28 cellular contexts compared by ENCODE assay signal in genomic region chr1:43617668-43618067, GRCh38. TPM values are rescaled to one million over a fixed set of nuclear protein-coding genes. Genes with fewer than 3 reads are reported as not detected.
A peak's percentile ranks its signal among the peaks of the same experiment; 100 is the strongest.
DNase-seq lines count a peak whose midpoint lies in the region; ATAC-seq, FAIRE-seq and TF ChIP-seq lines count a peak whose summit lies in the region.
"Had no signal": no experiment of that assay in that cellular context is flagged by ENCODE, and none has a peak within 500 bp of the region (broad histone marks: within the 10 kb centered on the region; RNA-seq: fewer than 3 reads in every experiment).

No MANE protein-coding gene starts in this region.

- H3K79me2 ChIP-seq in osteoblast (ENCODE audit: insufficient read depth, low read length) (no peaks in the 10 kb centered on the region), HepG2 (ENCODE audit: insufficient read depth, low read length) (no peaks in the 10 kb centered on the region)

- DNase-seq in chondrocyte (ENCODE audit: low spot score) = peak; percentile 83
- DNase-seq in kidney = peak; percentile 32
- DNase-seq in osteoblast (ENCODE audit: insufficient read length, low spot score, missing footprints) = peak; percentile 45
- no peak for DNase-seq in HepG2 (ENCODE audit: low spot score)
- DNase-seq in Peyer's patch = no peak
- DNase-seq: 8988T; ACHN; BE2C; C1 segment of cervical spinal cord; CD4-positive, alpha-beta memory T cell; CD4-positive, CD25-positive, alpha-beta regulatory T cell; CD8-positive, alpha-beta memory T cell; COR-L47; DMS 273 treated with DMSO at 0.1 percent for 48 hours; DMS153; DMS53; DMS79; DND-41; EL; GDM1 had no signal

- CTCF ChIA-PET in HepG2 (lab: Yijun Ruan, JAX; ENCODE audit: low intra/inter-chr PET ratio, low total read pairs) = no interaction called here

- ATAC-seq in GM18909 (IDR thresholded peaks at IDR 0.05; ENCODE audit: poor library complexity, unreplicated experiment) (no peak), HepG2 (no peak)
- ATAC-seq: GM12878 had no signal

- no TSS peak for BruUV-seq in HepG2 (replicated peaks; lab: Mats Ljungman, UMichigan)

- H3K4me2 ChIP-seq in osteoblast (ENCODE audit: insufficient read depth, low read length) (no peak overlapping the region), HepG2 (ENCODE audit: low read depth, low read length) (no peak overlapping the region)
- H3K4me2 ChIP-seq: BLaER1 had no signal

- H4K20me1 ChIP-seq in osteoblast (ENCODE audit: insufficient read depth, low read length) (no peaks in the 10 kb centered on the region), HepG2 (ENCODE audit: insufficient read depth, low read length) (no peaks in the 10 kb centered on the region)
- H4K20me1 ChIP-seq: BLaER1 had no signal

- H3K36me3 ChIP-seq in kidney (ENCODE audit: control insufficient read depth in 1 of 2, insufficient read depth in 2 of 2, low read length in 2 of 2) = peaks cover 14 to 20% of the 10 kb centered on the region in 2 donors
- H3K36me3 ChIP-seq in osteoblast (ENCODE audit: insufficient read depth, low read length) = peaks cover 12% of the 10 kb centered on the region
- peaks cover 56 to 83% of the 10 kb centered on the region in 2 experiments for H3K36me3 ChIP-seq in HepG2 (replicated peaks in 1 of 2; ENCODE audit: control insufficient read depth in 1 of 2, insufficient read depth in 2 of 2, low read length in 2 of 2)
- peaks cover 0 to 96% (median 0%) of the 10 kb centered on the region in 3 donors for H3K36me3 ChIP-seq in Peyer's patch
- H3K36me3 ChIP-seq: BE2C had no signal

- no peak for TF ChIP-seq EP300 in HepG2 (IDR thresholded peaks at IDR 0.05; ENCODE audit: low read depth in 2 of 2, low read length in 2 of 2)
- TF ChIP-seq EP300 in HepG2 (CRISPR knock-in tag; IDR thresholded peaks at IDR 0.05; ENCODE audit: borderline replicate concordance) = no peak

- TF ChIP-seq CTCF in chondrocyte (IDR thresholded peaks at IDR 0.05) (no peak), kidney (IDR thresholded peaks at IDR 0.05; ENCODE audit: borderline replicate concordance, extremely low read depth, insufficient read depth) (no peak), osteoblast (IDR thresholded peaks at IDR 0.05; ENCODE audit: extremely low read depth, low read depth, low read length) (no peak), HepG2 (CRISPR knock-in tag; IDR thresholded peaks at IDR 0.05) (no peak), Peyer's patch (IDR thresholded peaks at IDR 0.05) (no peak)

- H3K9me3 ChIP-seq in kidney (ENCODE audit: control insufficient read depth in 1 of 2, low read length in 2 of 2) = no peaks in the 10 kb centered on the region
- no peaks in the 10 kb centered on the region for H3K9me3 ChIP-seq in osteoblast (ENCODE audit: low read depth, low read length)
- no peaks in the 10 kb centered on the region for H3K9me3 ChIP-seq in HepG2 (ENCODE audit: low read length)
- no peaks in the 10 kb centered on the region for H3K9me3 ChIP-seq in Peyer's patch
- H3K9me3 ChIP-seq: BE2C, BLaER1 had no signal

- in situ Hi-C loops in HepG2 (cut with HindIII; ENCODE audit: extremely low pct_ligation_motif_present, low pct_unique_long_range_greater_than_20kb) = no loop called here

- no peaks in the 10 kb centered on the region for H3K27me3 Mint-ChIP-seq in chondrocyte (ENCODE audit: low read depth)
- H3K27me3 Mint-ChIP-seq: CD4-positive, CD25-positive, alpha-beta regulatory T cell had no signal

- H3K9me3 Mint-ChIP-seq in chondrocyte (ENCODE audit: low read depth) = no peaks in the 10 kb centered on the region
- H3K9me3 Mint-ChIP-seq: CD8-positive, alpha-beta memory T cell had no signal

- no peak overlapping the region for H3K27ac ChIP-seq in kidney (ENCODE audit: low read depth in 2 of 2, low read length in 2 of 2)
- H3K27ac ChIP-seq in osteoblast (ENCODE audit: low read depth, low read length) = no peak overlapping the region
- no peak overlapping the region for H3K27ac ChIP-seq in HepG2 (ENCODE audit: extremely low read length, insufficient read depth, low read length)
- no peak overlapping the region for H3K27ac ChIP-seq in Peyer's patch
- H3K27ac ChIP-seq: BLaER1 had no signal

- no peak overlapping the region for H3K4me3 Mint-ChIP-seq in chondrocyte (ENCODE audit: unreplicated experiment)
- H3K4me3 Mint-ChIP-seq: CD14-positive monocyte; CD4-positive, alpha-beta memory T cell; CD4-positive, CD25-positive, alpha-beta regulatory T cell; CD8-positive, alpha-beta memory T cell had no signal

- H3K4me1 ChIP-seq in kidney (ENCODE audit: control insufficient read depth in 1 of 2, insufficient read depth in 1 of 2, low read depth in 1 of 2, low read length in 2 of 2) = no peaks in the 10 kb centered on the region
- H3K4me1 ChIP-seq in osteoblast (ENCODE audit: insufficient read depth, low read length) = peaks cover 4% of the 10 kb centered on the region
- no peaks in the 10 kb centered on the region for H3K4me1 ChIP-seq in HepG2 (ENCODE audit: insufficient read depth, low read length)
- H3K4me1 ChIP-seq in Peyer's patch = no peaks in the 10 kb centered on the region
- H3K4me1 ChIP-seq: BE2C had no signal

- TF ChIP-seq POLR2A in HepG2 (IDR thresholded peaks at IDR 0.05; ENCODE audit: insufficient read depth in 1 of 2, low read depth in 2 of 2, low read length in 2 of 2) (no peak), Peyer's patch (IDR thresholded peaks at IDR 0.05) (no peak)

- POLR2A ChIA-PET in HepG2 (lab: Yijun Ruan, JAX) = no interaction called here

- no peaks in the 10 kb centered on the region for H3K27me3 ChIP-seq in osteoblast (ENCODE audit: insufficient read depth, low read length)
- no peaks in the 10 kb centered on the region for H3K27me3 ChIP-seq in HepG2 (ENCODE audit: control insufficient read depth in 1 of 2, insufficient read depth in 2 of 2, low read length in 2 of 2)
- no peaks in the 10 kb centered on the region for H3K27me3 ChIP-seq in Peyer's patch
- H3K27me3 ChIP-seq: BE2C, BLaER1 had no signal

- intact Hi-C loops in kidney (cut with DNase I) = no loop called here
- intact Hi-C loops in HepG2 (cut with micrococcal nuclease; ENCODE audit: unreplicated experiment) = no loop called here

- H3K36me3 Mint-ChIP-seq in chondrocyte (ENCODE audit: low read depth) = peaks cover 26% of the 10 kb centered on the region
- H3K36me3 Mint-ChIP-seq: CD14-positive monocyte; CD4-positive, alpha-beta memory T cell; CD4-positive, CD25-positive, alpha-beta regulatory T cell; CD8-positive, alpha-beta memory T cell had no signal

- H3K9ac ChIP-seq in kidney (ENCODE audit: low read length in 2 of 2) (no peak overlapping the region), HepG2 (ENCODE audit: insufficient read depth, low read depth, low read length) (no peak overlapping the region)
- H3K9ac ChIP-seq: BLaER1 had no signal

- H3K4me1 Mint-ChIP-seq in chondrocyte (ENCODE audit: low read depth) = peaks cover 6% of the 10 kb centered on the region
- H3K4me1 Mint-ChIP-seq: CD14-positive monocyte; CD4-positive, alpha-beta memory T cell; CD4-positive, CD25-positive, alpha-beta regulatory T cell; CD8-positive, alpha-beta memory T cell had no signal

- no peak overlapping the region for H3K4me3 ChIP-seq in kidney (ENCODE audit: low read length in 2 of 2)
- no peak overlapping the region for H3K4me3 ChIP-seq in osteoblast (ENCODE audit: insufficient read depth, low read length)
- no peak overlapping the region for H3K4me3 ChIP-seq in HepG2 (replicated peaks in 1 of 3; ENCODE audit: insufficient read depth in 1 of 3, low read depth in 2 of 3, low read length in 3 of 3)
- no peak overlapping the region for H3K4me3 ChIP-seq in Peyer's patch
- H3K4me3 ChIP-seq: BLaER1, GM12878 had no signal

- FAIRE-seq in kidney (lab: Jason Lieb, UNC) = no peak
- no peak for FAIRE-seq in HepG2 (lab: Jason Lieb, UNC)
- FAIRE-seq: A204.1, GM12878, GM12892, GM18507, GM19239 had no signal

- H2AFZ ChIP-seq in osteoblast (ENCODE audit: low read length) (no peak overlapping the region), HepG2 (ENCODE audit: low read length) (no peak overlapping the region)

- 98% methylated on average over 8 of the region's 14 CpGs for WGBS in HepG2 (ENCODE audit: low lambda C conversion rate)

- no peak for TF ChIP-seq RAD21 in HepG2 (CRISPR knock-in tag; IDR thresholded peaks at IDR 0.05)

- no peak overlapping the region for H3K27ac Mint-ChIP-seq in chondrocyte (ENCODE audit: unreplicated experiment)
- H3K27ac Mint-ChIP-seq: CD14-positive monocyte; CD4-positive, alpha-beta memory T cell; CD4-positive, CD25-positive, alpha-beta regulatory T cell; CD8-positive, alpha-beta memory T cell had no signal

TF ChIP-seq in HepG2, 621 proteins besides CTCF, POLR2A, EP300 and RAD21 (continues in another document):
- TF ChIP-seq ZNF3 (CRISPR knock-in tag; IDR thresholded peaks at IDR 0.05) (no peak), NFRKB (IDR thresholded peaks at IDR 0.05) (no peak)

RNA-seq across cellular contexts. Expression of gene KDM4A, which starts 32.3 kb away (rescaled TPM):
- total RNA-seq in chondrocyte (48.3 to 50.8 TPM (median 49.8 TPM) in 3 replicates), kidney (35.2 TPM), osteoblast (47.0 and 47.4 TPM in 2 replicates), HepG2 (2016; rRNA removed; fragmentation: Illumina TruSeq; extraction: Trizol) (20.9 and 27.4 TPM in 2 replicates), Peyer's patch (10 to 100 TPM; 60.1 to 74.7 (median 66.2) TPM)
- polyA plus RNA-seq in kidney (ENCODE audit: insufficient read depth, low read depth, low replicate concordance) (11.3 TPM), HepG2 (2011; rRNA removed) (8.7 and 9.7 TPM in 2 replicates)
- total RNA-seq in HepG2 (2016; cell fraction: cytosol; rRNA removed; fragmentation: Illumina TruSeq; extraction: Trizol; ENCODE audit: low read depth) = 2.7 and 3.3 TPM in 2 replicates
- 21.8 and 25.6 TPM in 2 replicates for total RNA-seq in HepG2 (2016; cell fraction: insoluble cytoplasmic fraction; rRNA removed; fragmentation: Illumina TruSeq; extraction: Trizol)
- 7.4 and 7.7 TPM in 2 replicates for total RNA-seq in HepG2 (2016; cell fraction: membrane; rRNA removed; fragmentation: Illumina TruSeq; extraction: Trizol)
- total RNA-seq in HepG2 (2016; cell fraction: nucleus; rRNA removed; fragmentation: Illumina TruSeq; extraction: Trizol) = 17.4 and 18.8 TPM in 2 replicates
- polyA plus RNA-seq in HepG2 (2011; cell fraction: cytosol; rRNA removed) = 5.2 and 7.2 TPM in 2 replicates
- 7.6 and 9.7 TPM in 2 replicates for polyA plus RNA-seq in HepG2 (2011; cell fraction: nucleus; rRNA removed)
- 8.7 and 12.1 TPM in 2 replicates for polyA plus RNA-seq in HepG2 (2012)
- 0.76 and 0.90 TPM in 2 replicates for polyA plus RNA-seq in HepG2 (2016; cell fraction: cytosol; fragmentation: Illumina TruSeq; extraction: Trizol; ENCODE audit: low read depth)
- polyA plus RNA-seq in HepG2 (2016; cell fraction: insoluble cytoplasmic fraction; fragmentation: Illumina TruSeq; extraction: Trizol; ENCODE audit: low read depth) = 15.7 and 20.7 TPM in 2 replicates
- 2.3 and 2.4 TPM in 2 replicates for polyA plus RNA-seq in HepG2 (2016; cell fraction: membrane; fragmentation: Illumina TruSeq; extraction: Trizol; ENCODE audit: low read depth)
- polyA plus RNA-seq in HepG2 (2016; cell fraction: nucleus; fragmentation: Illumina TruSeq; extraction: Trizol; ENCODE audit: insufficient read depth, low read depth) = 15.9 and 19.8 TPM in 2 replicates
- polyA minus RNA-seq in HepG2 (2011; rRNA and poly(A)+ RNA removed; ENCODE audit: low replicate concordance) = 12.2 and 36.0 TPM in 2 replicates
- polyA minus RNA-seq in HepG2 (2011; cell fraction: cytosol; rRNA and poly(A)+ RNA removed) = 5.9 and 8.2 TPM in 2 replicates
- 22.1 and 29.7 TPM in 2 replicates for polyA minus RNA-seq in HepG2 (2011; cell fraction: nucleus; rRNA and poly(A)+ RNA removed)

Comparison
In these comparisons a context has a peak if more than half of its experiments do, and no peak if none do; other contexts are left out.
1. DNase-seq: peak in chondrocyte (single experiment), kidney (single experiment) and osteoblast (single experiment); none in HepG2 (single experiment) and Peyer's patch (0 of 3).